In genomic region chr19:23304238-23304637, GRCh38 we compare ENCODE assay signal across 31 cellular contexts.
"Had no signal": no experiment of that assay in that cellular context is flagged by ENCODE, and none has a peak within 500 bp of the region (broad histone marks: within the 10 kb centered on the region; RNA-seq: fewer than 3 reads in every experiment).

No MANE protein-coding gene starts in this region.

- FAIRE-seq: pancreas had no signal

- H3K4me1 Mint-ChIP-seq: naive thymus-derived CD8-positive, alpha-beta T cell; nephron progenitor cell; neural crest cell; stimulated activated memory B cell treated with anti-CD40 and anti-IgM and Interleukin-4, amounts not matched to agents 10 μg/mL and 1 μg/mL and 100 μg/mL, for 72 hours; stimulated activated naive CD8-positive, alpha-beta T cell treated with anti-CD3 and anti-CD28 coated beads, Interleukin-15, amount 100 ng/mL, for 72 hours had no signal

- H3K9me3 ChIP-seq: neutrophil, pancreas, prostate gland, testis had no signal

- H3K4me1 ChIP-seq: pancreas, prostate gland, spleen, suprapubic skin, testis, tibial artery, transverse colon, upper lobe of right lung, uterus had no signal

- H3K27ac ChIP-seq: neutrophil, pancreas, prostate gland, skin epidermis, spleen, suprapubic skin, testis, tibial artery, transverse colon, upper lobe of right lung, uterus had no signal

- H3K27ac Mint-ChIP-seq: naive thymus-derived CD8-positive, alpha-beta T cell; natural killer cell treated with Interleukin-12 subunit alpha and Interleukin-12 subunit beta and Interleukin-15 and Interleukin-18, amount 100 ng/mL, for 72 hours; nephron progenitor cell; stimulated activated memory B cell treated with anti-CD40 and anti-IgM and Interleukin-4, amounts not matched to agents 10 μg/mL and 1 μg/mL and 100 μg/mL, for 72 hours; stimulated activated naive CD8-positive, alpha-beta T cell treated with anti-CD3 and anti-CD28 coated beads, Interleukin-15, amount 100 ng/mL, for 72 hours; type B pancreatic cell had no signal

- DNase-seq: naive thymus-derived CD8-positive, alpha-beta T cell; nephron progenitor cell; nucleus accumbens; pancreas; retina; right cardiac atrium; spleen; stimulated activated CD4-positive, alpha-beta T cell treated with anti-CD3 and anti-CD28 coated beads, Interleukin-12 subunit alpha, Interleukin-12 subunit beta, amount 100 ng/mL, for 4 hours; stimulated activated CD4-positive, alpha-beta T cell treated with anti-CD3 and anti-CD28 coated beads, Interleukin-1b, Interleukin-23, amount 100 ng/mL, for 48 hours; stimulated activated CD4-positive, alpha-beta T cell treated with anti-CD3 and anti-CD28 coated beads, Interleukin-4, amount 100 ng/mL, for 1 hour; stimulated activated CD4-positive, alpha-beta T cell treated with anti-CD3 and anti-CD28 coated beads, Interleukin-4, amount 100 ng/mL, for 4 hours; stimulated activated CD8-positive, alpha-beta memory T cell treated with anti-CD3 and anti-CD28 coated beads, Interleukin-4, amount 100 ng/mL, for 48 hours; stimulated activated naive CD4-positive, alpha-beta T cell; stimulated activated naive CD8-positive, alpha-beta T cell treated with anti-CD3 and anti-CD28 coated beads, Interleukin-15, amount 100 ng/mL, for 72 hours; stimulated activated naive CD8-positive, alpha-beta T cell treated with anti-CD3 and anti-CD28 coated beads, Interleukin-15, Interleukin-2, amounts not matched to agents 100 U/mL and 50 U/mL, for 24 hours; substantia nigra; testis; tibial artery; transverse colon; upper lobe of right lung; uterus had no signal

- H3K4me3 ChIP-seq: pancreas, prostate gland, skin epidermis, smooth muscle cell, spleen, suprapubic skin, testis, tibial artery, transverse colon, upper lobe of right lung, uterus had no signal

- H3K36me3 ChIP-seq: neutrophil, pancreas, prostate gland, spleen, suprapubic skin, tibial artery, transverse colon, upper lobe of right lung, uterus had no signal

- H3K36me3 Mint-ChIP-seq: stimulated activated memory B cell treated with anti-CD40 and anti-IgM and Interleukin-4, amounts not matched to agents 10 μg/mL and 1 μg/mL and 100 μg/mL, for 72 hours; type B pancreatic cell had no signal

- ATAC-seq: naive thymus-derived CD8-positive, alpha-beta T cell; natural killer cell treated with Interleukin-12 subunit alpha and Interleukin-12 subunit beta and Interleukin-15 and Interleukin-18, amount 100 ng/mL, for 72 hours; pancreas; right cardiac atrium; sciatic nerve; stimulated activated memory B cell treated with anti-CD40 and anti-IgM and Interleukin-4, amounts not matched to agents 10 μg/mL and 1 μg/mL and 100 μg/mL, for 72 hours; stimulated activated naive CD8-positive, alpha-beta T cell treated with anti-CD3 and anti-CD28 coated beads, Interleukin-15, amount 100 ng/mL, for 72 hours; stimulated activated naive CD8-positive, alpha-beta T cell treated with anti-CD3 and anti-CD28 coated beads, Interleukin-15, Interleukin-2, amounts not matched to agents 100 U/mL and 50 U/mL, for 24 hours; upper lobe of right lung had no signal

- H3K27me3 ChIP-seq: neutrophil, pancreas, suprapubic skin, testis, tibial artery, transverse colon, upper lobe of right lung, uterus had no signal

- H3K4me3 Mint-ChIP-seq: naive thymus-derived CD8-positive, alpha-beta T cell; natural killer cell treated with Interleukin-12 subunit alpha and Interleukin-12 subunit beta and Interleukin-15 and Interleukin-18, amount 100 ng/mL, for 72 hours; nephron progenitor cell; neural crest cell; stimulated activated memory B cell treated with anti-CD40 and anti-IgM and Interleukin-4, amounts not matched to agents 10 μg/mL and 1 μg/mL and 100 μg/mL, for 72 hours; stimulated activated naive CD8-positive, alpha-beta T cell treated with anti-CD3 and anti-CD28 coated beads, Interleukin-15, amount 100 ng/mL, for 72 hours; type B pancreatic cell had no signal

- H3K27me3 Mint-ChIP-seq: natural killer cell treated with Interleukin-12 subunit alpha and Interleukin-12 subunit beta and Interleukin-15 and Interleukin-18, amount 100 ng/mL, for 72 hours; stimulated activated memory B cell treated with anti-CD40 and anti-IgM and Interleukin-4, amounts not matched to agents 10 μg/mL and 1 μg/mL and 100 μg/mL, for 72 hours; stimulated activated naive CD8-positive, alpha-beta T cell treated with anti-CD3 and anti-CD28 coated beads, Interleukin-15, amount 100 ng/mL, for 72 hours; type B pancreatic cell had no signal

- H3K4me2 ChIP-seq: smooth muscle cell had no signal
